ENCODE assay signal across 8 cellular contexts in the genomic region with DNA sequence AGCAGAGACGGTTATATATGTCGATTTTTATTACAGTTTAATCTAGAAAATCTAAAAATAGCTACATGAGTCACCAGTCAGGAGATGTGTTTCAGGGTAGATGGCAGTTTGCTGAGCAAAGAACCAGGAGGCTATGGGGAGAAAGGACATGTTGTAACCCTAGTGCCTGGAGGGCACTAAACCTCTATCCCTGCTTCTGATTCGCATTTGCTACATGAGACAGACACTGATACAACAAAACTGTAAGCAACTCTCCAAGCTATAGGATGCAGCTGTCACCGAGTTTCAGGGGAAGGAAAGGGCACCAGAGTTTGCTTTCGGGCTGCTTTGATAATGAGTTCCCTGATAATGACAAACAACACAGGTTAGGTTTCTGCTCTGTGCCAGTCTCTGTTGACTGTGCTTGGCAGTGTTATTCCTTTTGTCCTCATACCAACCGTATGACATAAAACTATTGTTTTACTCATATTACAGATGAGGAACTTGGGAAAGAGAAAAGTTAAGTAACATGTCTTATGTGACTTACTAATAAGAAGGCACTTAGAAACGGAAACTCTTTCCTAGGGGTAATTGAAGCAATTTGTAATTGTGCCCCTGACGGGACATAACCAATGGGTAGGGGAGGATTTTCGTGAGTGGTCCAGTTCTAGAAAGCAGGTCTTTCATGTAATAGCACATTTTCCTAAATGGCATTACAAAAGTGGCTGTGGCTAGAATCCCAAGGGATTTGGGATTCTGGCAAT. TPM values are rescaled to one million over a fixed set of nuclear protein-coding genes. Genes with fewer than 3 reads are reported as not detected.
DNase-seq lines count a peak whose midpoint lies in the region; ATAC-seq, FAIRE-seq and TF ChIP-seq lines count a peak whose summit lies in the region.

No MANE protein-coding gene starts in this region.

- peaks cover 0 to 3% (median 0%) of the 10 kb centered on the region in 7 donors for H3K9me3 Mint-ChIP-seq in CD14-positive monocyte
- H3K9me3 Mint-ChIP-seq in naive thymus-derived CD4-positive, alpha-beta T cell, result no peaks in the 10 kb centered on the region
- H3K9me3 Mint-ChIP-seq in activated CD4-positive, alpha-beta memory T cell treated with anti-CD3 and anti-CD28 coated beads, Interleukin-2, amount 10 ng/mL, durations not matched to agents 7 days and 5 days, result no peaks in the 10 kb centered on the region

- H3K27ac Mint-ChIP-seq in CD14-positive monocyte, result peak overlapping the region; percentile 47 to 87 (median 58)
- H3K27ac Mint-ChIP-seq in naive thymus-derived CD4-positive, alpha-beta T cell, result no peak overlapping the region
- H3K27ac Mint-ChIP-seq in activated CD4-positive, alpha-beta memory T cell treated with anti-CD3 and anti-CD28 coated beads, Interleukin-2, amount 10 ng/mL, durations not matched to agents 7 days and 5 days, result no peak overlapping the region

- no peaks in the 10 kb centered on the region for H3K79me2 ChIP-seq in endothelial cell of umbilical vein (ENCODE audit: control insufficient read depth, insufficient read depth, low read length)

- CTCF ChIA-PET in endothelial cell of umbilical vein (lab: Charles Lee), result no interaction called here
- CTCF ChIA-PET in naive thymus-derived CD4-positive, alpha-beta T cell (lab: Charles Lee), result no interaction called here
- CTCF ChIA-PET in activated CD4-positive, alpha-beta memory T cell treated with anti-CD3 and anti-CD28 coated beads, Interleukin-2, amount 10 ng/mL, durations not matched to agents 7 days and 5 days (lab: Charles Lee), result interaction anchor here (0.6 kb wide), 1 partner anchor 782 kb away, joined by 3 read pairs; no protein-coding TSS in a partner anchor

- dilution Hi-C loops in endothelial cell of umbilical vein (cut with MboI; ENCODE audit: extremely low pct_ligation_motif_present, low sequenced_read_pairs), result no loop called here

- H3K27me3 Mint-ChIP-seq in CD14-positive monocyte (ENCODE audit: low read depth in 3 of 3), result peaks cover 0 to 9% (median 8%) of the 10 kb centered on the region in 3 donors
- H3K27me3 Mint-ChIP-seq in naive thymus-derived CD4-positive, alpha-beta T cell, result peaks cover 0 to 14% (median 2%) of the 10 kb centered on the region in 5 donors
- no peaks in the 10 kb centered on the region for H3K27me3 Mint-ChIP-seq in activated CD4-positive, alpha-beta memory T cell treated with anti-CD3 and anti-CD28 coated beads, Interleukin-2, amount 10 ng/mL, durations not matched to agents 7 days and 5 days

- BruUV-seq in endothelial cell of umbilical vein (replicated peaks; lab: Mats Ljungman, UMichigan), result no TSS peak

- no peak overlapping the region for H3K9ac ChIP-seq in endothelial cell of umbilical vein (replicated peaks; ENCODE audit: extremely low read depth, insufficient read depth, low read length)

- DNase-seq in CD14-positive monocyte (ENCODE audit: low spot score) (no peak), NCI-H460 (ENCODE audit: extremely low read depth, low read depth) (peak; percentile 13), endothelial cell of umbilical vein (ENCODE audit: low read depth, low spot score) (peak; percentile 49), NCI-H1417 treated with DMSO at 0.1 percent for 48 hours (lab: John Stamatoyannopoulos, UW) (no peak)
- DNase-seq in naive thymus-derived CD4-positive, alpha-beta T cell, result no peak
- DNase-seq in activated CD4-positive, alpha-beta memory T cell treated with anti-CD3 and anti-CD28 coated beads, Interleukin-2, amount 10 ng/mL, durations not matched to agents 7 days and 5 days, result no peak
- no peak for DNase-seq in activated T-cell treated with anti-CD3 and anti-CD28 coated beads, Interleukin-2, amount 50 U/mL, for 1 hour

- no peaks in the 10 kb centered on the region for H3K9me1 ChIP-seq in endothelial cell of umbilical vein (replicated peaks; ENCODE audit: control insufficient read depth, extremely low read depth, insufficient read depth, low read length)

- no peak overlapping the region for H3K27ac ChIP-seq in endothelial cell of umbilical vein (ENCODE audit: insufficient read depth, low read depth, low read length)
- no peak overlapping the region for H3K27ac ChIP-seq in naive thymus-derived CD4-positive, alpha-beta T cell (ENCODE audit: low read depth, low read length)

- no peak overlapping the region for H3K4me3 ChIP-seq in endothelial cell of umbilical vein (replicated peaks in 1 of 3; ENCODE audit: insufficient read depth in 1 of 3, low read depth in 1 of 3, low read length in 3 of 3)
- no peak overlapping the region for H3K4me3 ChIP-seq in naive thymus-derived CD4-positive, alpha-beta T cell (ENCODE audit: low read length)

- ATAC-seq in naive thymus-derived CD4-positive, alpha-beta T cell, result peak; percentile 35
- ATAC-seq in activated CD4-positive, CD25-positive, alpha-beta regulatory T cell treated with anti-CD3 and anti-CD28 coated beads, Interleukin-2, amount 50 U/mL, for 24 hours, result no peak

- no peaks in the 10 kb centered on the region for H3K27me3 ChIP-seq in endothelial cell of umbilical vein (ENCODE audit: control insufficient read depth in 2 of 2, insufficient read depth in 2 of 2, low read length in 2 of 2)
- no peaks in the 10 kb centered on the region for H3K27me3 ChIP-seq in naive thymus-derived CD4-positive, alpha-beta T cell (ENCODE audit: control insufficient read depth in 2 of 2, insufficient read depth in 2 of 2, low read length in 2 of 2)

- no peaks in the 10 kb centered on the region for H3K36me3 Mint-ChIP-seq in CD14-positive monocyte
- peaks cover 0 to 3% (median 0%) of the 10 kb centered on the region in 5 donors for H3K36me3 Mint-ChIP-seq in naive thymus-derived CD4-positive, alpha-beta T cell
- H3K36me3 Mint-ChIP-seq in activated CD4-positive, alpha-beta memory T cell treated with anti-CD3 and anti-CD28 coated beads, Interleukin-2, amount 10 ng/mL, durations not matched to agents 7 days and 5 days (ENCODE audit: low read depth), result no peaks in the 10 kb centered on the region

- peaks cover 4% of the 10 kb centered on the region for H3K4me1 ChIP-seq in endothelial cell of umbilical vein (ENCODE audit: control insufficient read depth, extremely low read depth, insufficient read depth, low read length)
- H3K4me1 ChIP-seq in naive thymus-derived CD4-positive, alpha-beta T cell (ENCODE audit: control insufficient read depth in 2 of 2, insufficient read depth in 2 of 2, low read length in 2 of 2), result no peaks in the 10 kb centered on the region

- intact Hi-C loops in CD14-positive monocyte (cut with micrococcal nuclease) (no loop called here), endothelial cell of umbilical vein (cut with micrococcal nuclease) (no loop called here)
- intact Hi-C loops in naive thymus-derived CD4-positive, alpha-beta T cell (cut with micrococcal nuclease), result no loop called here

- no peak overlapping the region for H3K4me2 ChIP-seq in endothelial cell of umbilical vein (ENCODE audit: insufficient read depth, low read length)

- no peak for FAIRE-seq in endothelial cell of umbilical vein (lab: Jason Lieb, UNC)

- no peaks in the 10 kb centered on the region for H3K9me3 ChIP-seq in endothelial cell of umbilical vein (replicated peaks; ENCODE audit: control insufficient read depth, insufficient read depth, low read length)
- no peaks in the 10 kb centered on the region for H3K9me3 ChIP-seq in naive thymus-derived CD4-positive, alpha-beta T cell (ENCODE audit: control insufficient read depth in 2 of 3, low read length in 3 of 3)

- H3K36me3 ChIP-seq in endothelial cell of umbilical vein (ENCODE audit: control insufficient read depth in 2 of 2, extremely low read depth in 1 of 2, insufficient read depth in 2 of 2, low read length in 2 of 2), result no peaks in the 10 kb centered on the region
- no peaks in the 10 kb centered on the region for H3K36me3 ChIP-seq in naive thymus-derived CD4-positive, alpha-beta T cell (ENCODE audit: control insufficient read depth in 2 of 3, insufficient read depth in 3 of 3, low read length in 3 of 3)

- peaks cover 18% of the 10 kb centered on the region for H3K4me1 Mint-ChIP-seq in CD14-positive monocyte
- H3K4me1 Mint-ChIP-seq in naive thymus-derived CD4-positive, alpha-beta T cell, result no peaks in the 10 kb centered on the region
- no peaks in the 10 kb centered on the region for H3K4me1 Mint-ChIP-seq in activated CD4-positive, alpha-beta memory T cell treated with anti-CD3 and anti-CD28 coated beads, Interleukin-2, amount 10 ng/mL, durations not matched to agents 7 days and 5 days

- no peak for TF ChIP-seq POLR2A in endothelial cell of umbilical vein (IDR thresholded peaks at IDR 0.05; ENCODE audit: low read depth, low read length)

- no peaks in the 10 kb centered on the region for H4K20me1 ChIP-seq in endothelial cell of umbilical vein (replicated peaks; ENCODE audit: control insufficient read depth, extremely low read depth, insufficient read depth, low read length)

- no peak overlapping the region for H2AFZ ChIP-seq in endothelial cell of umbilical vein (ENCODE audit: low read depth, low read length)

- TF ChIP-seq CTCF in CD14-positive monocyte (IDR thresholded peaks at IDR 0.05), result no peak
- TF ChIP-seq CTCF in endothelial cell of umbilical vein (IDR thresholded peaks at IDR 0.05; ENCODE audit: extremely low read depth in 1 of 2, insufficient read depth in 1 of 2, low read depth in 1 of 2, low read length in 2 of 2), result no peak

- POLR2A ChIA-PET in endothelial cell of umbilical vein (lab: Charles Lee), result no interaction called here
- POLR2A ChIA-PET in naive thymus-derived CD4-positive, alpha-beta T cell (lab: Charles Lee), result no interaction called here
- POLR2A ChIA-PET in activated CD4-positive, alpha-beta memory T cell treated with anti-CD3 and anti-CD28 coated beads, Interleukin-2, amount 10 ng/mL, durations not matched to agents 7 days and 5 days (lab: Charles Lee), result no interaction called here

- H3K4me3 Mint-ChIP-seq in CD14-positive monocyte, result peak overlapping the region; percentile 3 to 9
- H3K4me3 Mint-ChIP-seq in naive thymus-derived CD4-positive, alpha-beta T cell, result no peak overlapping the region
- no peak overlapping the region for H3K4me3 Mint-ChIP-seq in activated CD4-positive, alpha-beta memory T cell treated with anti-CD3 and anti-CD28 coated beads, Interleukin-2, amount 10 ng/mL, durations not matched to agents 7 days and 5 days

RNA-seq across cellular contexts. Expression of a gene that starts 43.1 kb away (rescaled TPM):
- polyA plus RNA-seq in CD14-positive monocyte (1 to 10 TPM; 1.6 to 2.7 TPM), endothelial cell of umbilical vein (21.2 and 22.1 TPM in 2 replicates)
- total RNA-seq in NCI-H460 (2014; rRNA removed; shearing (Covaris generic)), result 30.8 and 32.7 TPM in 2 replicates
- polyA plus RNA-seq in NCI-H460 (2014; cell fraction: nucleus; rRNA removed), result 21.3 and 28.6 TPM in 2 replicates
- 27.7 and 29.2 TPM in 2 replicates for total RNA-seq in endothelial cell of umbilical vein
- 19.5 and 20.9 TPM in 2 replicates for polyA plus RNA-seq in endothelial cell of umbilical vein (2011; cell fraction: cytosol; rRNA removed)
- polyA plus RNA-seq in endothelial cell of umbilical vein (2011; cell fraction: nucleus; rRNA removed), result 17.2 and 17.5 TPM in 2 replicates
- 8.9 and 9.1 TPM in 2 replicates for polyA plus RNA-seq in endothelial cell of umbilical vein (2012)
- polyA minus RNA-seq in endothelial cell of umbilical vein, result 32.4 and 34.0 TPM in 2 replicates
- polyA minus RNA-seq in endothelial cell of umbilical vein (2011; cell fraction: cytosol; rRNA and poly(A)+ RNA removed), result 8.4 TPM
- polyA minus RNA-seq in endothelial cell of umbilical vein (2011; cell fraction: nucleus; rRNA and poly(A)+ RNA removed), result 9.7 and 13.1 TPM in 2 replicates
- 1 to 10 TPM; 2.9 to 6.0 (median 3.7) TPM for total RNA-seq in naive thymus-derived CD4-positive, alpha-beta T cell
- 1 to 10 TPM; 6.3 to 8.1 TPM for polyA plus RNA-seq in naive thymus-derived CD4-positive, alpha-beta T cell
- 1 to 10 TPM; 1.7 TPM for total RNA-seq in activated CD4-positive, alpha-beta memory T cell treated with anti-CD3 and anti-CD28 coated beads, Interleukin-2, amount 10 ng/mL, durations not matched to agents 7 days and 5 days

Comparison
In these comparisons a context has a peak if more than half of its experiments do, and no peak if none do; other contexts are left out.
1. DNase-seq: peak in NCI-H460 (single experiment) and endothelial cell of umbilical vein (single experiment); none in CD14-positive monocyte (single experiment), naive thymus-derived CD4-positive, alpha-beta T cell (0 of 9), NCI-H1417 treated with DMSO at 0.1 percent for 48 hours (single experiment), activated CD4-positive, alpha-beta memory T cell treated with anti-CD3 and anti-CD28 coated beads, Interleukin-2, amount 10 ng/mL, durations not matched to agents 7 days and 5 days (single experiment) and activated T-cell treated with anti-CD3 and anti-CD28 coated beads, Interleukin-2, amount 50 U/mL, for 1 hour (single experiment).
2. H3K27ac Mint-ChIP-seq: peak in CD14-positive monocyte (7 of 7); none in naive thymus-derived CD4-positive, alpha-beta T cell (0 of 9) and activated CD4-positive, alpha-beta memory T cell treated with anti-CD3 and anti-CD28 coated beads, Interleukin-2, amount 10 ng/mL, durations not matched to agents 7 days and 5 days (single experiment).
3. H3K4me3 Mint-ChIP-seq: peak in CD14-positive monocyte (2 of 2); none in naive thymus-derived CD4-positive, alpha-beta T cell (0 of 10) and activated CD4-positive, alpha-beta memory T cell treated with anti-CD3 and anti-CD28 coated beads, Interleukin-2, amount 10 ng/mL, durations not matched to agents 7 days and 5 days (single experiment).